Comparison of ENCODE assay signal across 16 cellular contexts in the genomic region with DNA sequence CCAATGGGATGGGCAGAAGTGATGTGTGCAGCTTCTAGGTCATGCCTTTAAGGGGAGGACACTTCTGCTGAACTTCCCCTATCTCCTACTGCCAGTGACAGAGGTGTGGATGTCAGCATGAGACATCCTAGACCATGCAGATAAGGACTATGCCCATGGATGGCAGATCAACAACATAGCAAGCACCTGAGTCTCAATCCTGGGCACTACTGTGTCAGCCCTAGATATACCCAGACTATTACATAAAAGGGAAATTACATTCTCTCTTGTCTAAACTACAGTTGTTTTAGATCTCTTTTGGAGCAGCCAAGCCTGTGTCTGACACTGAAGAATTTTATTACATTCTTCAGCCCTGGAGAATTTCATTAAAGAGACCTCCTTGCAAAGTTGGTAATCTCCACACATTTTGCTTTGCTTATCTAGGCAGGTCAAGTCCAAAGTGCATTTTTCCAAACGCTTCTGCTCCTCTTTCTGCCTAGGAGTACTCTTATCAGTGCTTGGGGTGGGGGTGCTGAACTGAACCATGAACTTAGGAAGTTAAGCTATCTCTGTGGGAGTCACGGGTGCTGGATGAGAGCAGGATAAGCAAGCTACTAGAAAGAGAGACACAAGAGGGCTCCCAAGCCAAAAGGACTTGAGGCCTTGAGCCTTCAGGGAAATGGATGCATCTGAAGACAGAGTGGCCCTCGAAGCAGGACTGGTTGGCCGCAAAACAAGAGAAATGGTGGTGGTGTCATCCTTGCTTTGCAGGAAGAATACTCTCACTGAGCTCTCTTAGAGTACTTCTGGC.
DNase-seq lines count a peak whose midpoint lies in the region; ATAC-seq, FAIRE-seq and TF ChIP-seq lines count a peak whose summit lies in the region.
"Had no signal": no experiment of that assay in that cellular context is flagged by ENCODE, and none has a peak within 500 bp of the region (broad histone marks: within the 10 kb centered on the region; RNA-seq: fewer than 3 reads in every experiment).

No MANE protein-coding gene starts in this region.

- H3K27ac ChIP-seq in small intestine (ENCODE audit: low read depth in 1 of 2, low read length in 1 of 2) = no peak overlapping the region
- H3K27ac ChIP-seq in testis = no peak overlapping the region
- H3K27ac ChIP-seq in breast epithelium = no peak overlapping the region

- H3K4me3 ChIP-seq in small intestine (ENCODE audit: low read depth in 1 of 2, low read length in 2 of 2) = no peak overlapping the region
- no peak overlapping the region for H3K4me3 ChIP-seq in testis
- H3K4me3 ChIP-seq in breast epithelium = no peak overlapping the region
- H3K4me3 ChIP-seq: HAP-1 had no signal

- TF ChIP-seq POLR2A in testis (IDR thresholded peaks at IDR 0.05) (no peak), breast epithelium (IDR thresholded peaks at IDR 0.05) (no peak)

- WGBS in small intestine, 3 donors = 41 to 56% (median 50%) methylated on average over 4 of the region's 4 CpGs
- 52 to 65% methylated on average over 4 of the region's 4 CpGs for WGBS in testis, 2 donors

- CTCF ChIA-PET in MCF 10A (lab: Yijun Ruan, JAX) = no interaction called here

- peaks cover 7% of the 10 kb centered on the region for H3K4me1 Mint-ChIP-seq in MCF 10A (ENCODE audit: insufficient read depth, unreplicated experiment)

- DNase-seq in HuH-7.5 (ENCODE audit: low spot score) (peak; percentile 43), amniotic epithelial cell (ENCODE audit: low read depth) (peak; percentile 28), left colon (no peak), small intestine (peak; percentile 48), MCF 10A (ENCODE audit: unreplicated experiment) (no peak), testis (no peak), breast epithelium (ENCODE audit: low spot score in 2 of 2) (no peak)
- DNase-seq: CD8-positive, alpha-beta T cell; DMS79; NCI-H1048; NCI-H1694; NCI-H524 treated with DMSO at 0.1 percent for 48 hours; SHP77 had no signal

- peaks cover 9% of the 10 kb centered on the region for H3K9me3 Mint-ChIP-seq in MCF 10A (ENCODE audit: unreplicated experiment)
- H3K9me3 Mint-ChIP-seq: CD8-positive, alpha-beta T cell had no signal

- intact Hi-C loops in left colon (cut with DNase I, micrococcal nuclease) (no loop called here), MCF 10A (cut with micrococcal nuclease) (no loop called here), testis (cut with DNase I; ENCODE audit: low total_unique reads) (no loop called here), breast epithelium (cut with DNase I; ENCODE audit: low total_unique reads) (no loop called here)

- H3K27me3 ChIP-seq in small intestine (ENCODE audit: control insufficient read depth in 2 of 2, insufficient read depth in 2 of 2, low read length in 2 of 2) = peaks cover 0 to 2% of the 10 kb centered on the region in 2 donors
- H3K27me3 ChIP-seq in testis = no peaks in the 10 kb centered on the region
- H3K27me3 ChIP-seq in breast epithelium = no peaks in the 10 kb centered on the region

- H3K36me3 ChIP-seq in small intestine (ENCODE audit: control insufficient read depth in 2 of 2, insufficient read depth in 2 of 2, low read length in 2 of 2) (no peaks in the 10 kb centered on the region), testis (ENCODE audit: low read depth, missing control alignments) (no peaks in the 10 kb centered on the region), breast epithelium (no peaks in the 10 kb centered on the region)
- H3K36me3 ChIP-seq: HAP-1 had no signal

- peaks cover 11% of the 10 kb centered on the region for H3K27me3 Mint-ChIP-seq in MCF 10A (ENCODE audit: insufficient read depth, unreplicated experiment)

- H3K4me1 ChIP-seq in small intestine (ENCODE audit: control insufficient read depth in 2 of 2, insufficient read depth in 1 of 2, low read depth in 1 of 2, low read length in 1 of 2) = peaks cover 0 to 6% of the 10 kb centered on the region in 2 donors
- no peaks in the 10 kb centered on the region for H3K4me1 ChIP-seq in testis
- no peaks in the 10 kb centered on the region for H3K4me1 ChIP-seq in breast epithelium
- H3K4me1 ChIP-seq: HAP-1 had no signal

- TF ChIP-seq CTCF in MCF 10A (IDR thresholded peaks at IDR 0.05; ENCODE audit: unreplicated experiment) = no peak
- no peak for TF ChIP-seq CTCF in testis (IDR thresholded peaks at IDR 0.05)
- TF ChIP-seq CTCF in breast epithelium (IDR thresholded peaks at IDR 0.05) = no peak

- BruUV-seq in MCF 10A (replicated peaks; lab: Mats Ljungman, UMichigan) = no TSS peak

- FAIRE-seq in small intestine (lab: Jason Lieb, UNC) = no peak
- FAIRE-seq: D721Med had no signal

- H3K27ac Mint-ChIP-seq in MCF 10A (ENCODE audit: low read depth, unreplicated experiment) = no peak overlapping the region
- H3K27ac Mint-ChIP-seq: CD8-positive, alpha-beta T cell had no signal

- no peaks in the 10 kb centered on the region for H3K36me3 Mint-ChIP-seq in MCF 10A (ENCODE audit: insufficient read depth, unreplicated experiment)
- H3K36me3 Mint-ChIP-seq: CD8-positive, alpha-beta T cell had no signal

- no peaks in the 10 kb centered on the region for H3K9me3 ChIP-seq in small intestine (ENCODE audit: control insufficient read depth, low read depth)
- H3K9me3 ChIP-seq in testis = no peaks in the 10 kb centered on the region
- H3K9me3 ChIP-seq in breast epithelium = no peaks in the 10 kb centered on the region
- H3K9me3 ChIP-seq: HAP-1 had no signal

- no peak overlapping the region for H3K4me3 Mint-ChIP-seq in MCF 10A (ENCODE audit: unreplicated experiment)
- H3K4me3 Mint-ChIP-seq: CD8-positive, alpha-beta T cell had no signal

- ATAC-seq in left colon = peak; percentile 43
- ATAC-seq: CD8-positive, alpha-beta T cell; SK-N-SH treated with all-trans-retinoic acid at 6 μM for 48 hours had no signal

- POLR2A ChIA-PET in MCF 10A (lab: Yijun Ruan, JAX) = no interaction called here

Comparison
In these comparisons a context has a peak if more than half of its experiments do, and no peak if none do; other contexts are left out.
1. DNase-seq: peak in HuH-7.5 (single experiment), amniotic epithelial cell (single experiment) and small intestine (single experiment); none in left colon (0 of 2), MCF 10A (single experiment), testis (single experiment) and breast epithelium (0 of 2).